21 cellular contexts compared by ENCODE assay signal in the genomic region with DNA sequence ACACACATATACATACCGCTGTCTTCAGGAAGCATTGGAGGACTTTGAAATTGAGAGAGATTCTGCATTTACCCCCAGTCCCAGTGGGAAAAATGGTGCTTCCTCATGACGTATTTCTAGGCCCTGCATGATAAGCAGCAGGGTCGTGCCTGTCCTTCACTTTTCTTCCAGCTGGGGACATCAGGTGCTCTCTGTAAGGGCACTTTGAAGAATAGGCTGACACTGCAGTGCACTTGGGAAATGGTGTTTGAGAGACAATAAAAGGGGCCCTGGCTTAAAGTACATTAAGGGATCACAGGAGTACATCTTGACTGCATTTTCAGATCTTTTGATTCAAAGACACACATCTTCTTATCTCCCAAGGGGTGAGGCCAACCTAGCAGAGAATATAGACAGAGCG.
"Had no signal": no experiment of that assay in that cellular context is flagged by ENCODE, and none has a peak within 500 bp of the region (broad histone marks: within the 10 kb centered on the region; RNA-seq: fewer than 3 reads in every experiment).

No MANE protein-coding gene starts in this region.

- H3K27ac Mint-ChIP-seq: activated CD4-positive, alpha-beta T cell treated with anti-CD3 and anti-CD28 coated beads, Interleukin-2, amount 10 ng/mL, durations not matched to agents 24 days and 14 days; activated CD8-positive, alpha-beta T cell treated with anti-CD3 and anti-CD28 coated beads for 36 hours; activated naive CD8-positive, alpha-beta T cell treated with anti-CD3 and anti-CD28 coated beads, Interleukin-2, amount 10 ng/mL, durations not matched to agents 7 days and 5 days; activated T-cell treated with anti-CD3 and anti-CD28 coated beads, Interleukin-2, amount 50 U/mL, for 24 hours; activated T-helper 2 cell treated with anti-CD3 and anti-CD28 coated beads, Interferon-gamma antibody, Interleukin-2, Interleukin-4, amounts not matched to agents 10 μg/mL and 5 μg/mL and 100 μg/mL, durations not matched to agents 14 hours and 24 hours and 36 hours; immature natural killer cell; natural killer cell had no signal

- H3K4me1 ChIP-seq: colonic mucosa, tibial artery had no signal

- H3K4me3 Mint-ChIP-seq: activated CD4-positive, alpha-beta T cell treated with anti-CD3 and anti-CD28 coated beads, Interleukin-2, amount 10 ng/mL, durations not matched to agents 24 days and 14 days; activated CD8-positive, alpha-beta T cell treated with anti-CD3 and anti-CD28 coated beads for 36 hours; activated naive CD8-positive, alpha-beta T cell treated with anti-CD3 and anti-CD28 coated beads, Interleukin-2, amount 10 ng/mL, durations not matched to agents 7 days and 5 days; activated T-cell treated with anti-CD3 and anti-CD28 coated beads, Interleukin-2, amount 50 U/mL, for 24 hours; central memory CD8-positive, alpha-beta T cell; immature natural killer cell; natural killer cell had no signal

- H3K4me3 ChIP-seq: colonic mucosa, tibial artery had no signal

- H3K27ac ChIP-seq: brain microvascular endothelial cell, colonic mucosa, tibial artery had no signal

- H3K27me3 ChIP-seq: brain microvascular endothelial cell, colonic mucosa, tibial artery had no signal

- H3K36me3 ChIP-seq: brain microvascular endothelial cell, colonic mucosa, tibial artery had no signal

- H3K9me3 ChIP-seq: colonic mucosa, tibial artery had no signal

- H3K4me1 Mint-ChIP-seq: activated CD4-positive, alpha-beta T cell treated with anti-CD3 and anti-CD28 coated beads, Interleukin-2, amount 10 ng/mL, durations not matched to agents 24 days and 14 days; activated naive CD8-positive, alpha-beta T cell treated with anti-CD3 and anti-CD28 coated beads, Interleukin-2, amount 10 ng/mL, durations not matched to agents 7 days and 5 days; central memory CD8-positive, alpha-beta T cell; immature natural killer cell; natural killer cell had no signal

- DNase-seq: activated CD4-positive, alpha-beta T cell treated with anti-CD3 and anti-CD28 coated beads, Interleukin-2, amount 10 ng/mL, durations not matched to agents 24 days and 14 days; activated CD4-positive, CD25-positive, alpha-beta regulatory T cell; activated CD8-positive, alpha-beta T cell treated with anti-CD3 and anti-CD28 coated beads for 36 hours; activated naive CD4-positive, alpha-beta T cell treated with Interleukin-2 at 50 U/mL for 16 hours; activated naive CD8-positive, alpha-beta T cell treated with anti-CD3 and anti-CD28 coated beads, Interleukin-2, amount 10 ng/mL, durations not matched to agents 7 days and 5 days; activated T-cell treated with anti-CD3 and anti-CD28 coated beads, Interleukin-2, amount 50 U/mL, for 24 hours; brain microvascular endothelial cell; colonic mucosa; erythroblast; foreskin melanocyte; head of caudate nucleus; immature natural killer cell; natural killer cell; occipital lobe; stimulated activated CD4-positive, alpha-beta T cell treated with anti-CD3 and anti-CD28 coated beads, Interleukin-2, amount 100 ng/mL, for 24 hours; stimulated activated naive CD4-positive, alpha-beta T cell treated with Interleukin-2 at 50 U/mL for 16 hours; T-helper 1 cell; T-helper 9 cell; tibial artery had no signal

- H3K36me3 Mint-ChIP-seq: activated naive CD8-positive, alpha-beta T cell treated with anti-CD3 and anti-CD28 coated beads, Interleukin-2, amount 10 ng/mL, durations not matched to agents 7 days and 5 days; immature natural killer cell; natural killer cell had no signal

- H3K27me3 Mint-ChIP-seq: activated CD4-positive, alpha-beta T cell treated with anti-CD3 and anti-CD28 coated beads, Interleukin-2, amount 10 ng/mL, durations not matched to agents 24 days and 14 days; activated CD8-positive, alpha-beta T cell treated with anti-CD3 and anti-CD28 coated beads for 36 hours; activated naive CD8-positive, alpha-beta T cell treated with anti-CD3 and anti-CD28 coated beads, Interleukin-2, amount 10 ng/mL, durations not matched to agents 7 days and 5 days; activated T-cell treated with anti-CD3 and anti-CD28 coated beads, Interleukin-2, amount 50 U/mL, for 24 hours; central memory CD8-positive, alpha-beta T cell had no signal

- H3K9me3 Mint-ChIP-seq: activated CD4-positive, alpha-beta T cell treated with anti-CD3 and anti-CD28 coated beads, Interleukin-2, amount 10 ng/mL, durations not matched to agents 24 days and 14 days; activated T-cell treated with anti-CD3 and anti-CD28 coated beads, Interleukin-2, amount 50 U/mL, for 24 hours had no signal

- ATAC-seq: activated CD8-positive, alpha-beta T cell treated with anti-CD3 and anti-CD28 coated beads for 36 hours; natural killer cell had no signal
